13 cellular contexts compared by ENCODE assay signal in the genomic region with DNA sequence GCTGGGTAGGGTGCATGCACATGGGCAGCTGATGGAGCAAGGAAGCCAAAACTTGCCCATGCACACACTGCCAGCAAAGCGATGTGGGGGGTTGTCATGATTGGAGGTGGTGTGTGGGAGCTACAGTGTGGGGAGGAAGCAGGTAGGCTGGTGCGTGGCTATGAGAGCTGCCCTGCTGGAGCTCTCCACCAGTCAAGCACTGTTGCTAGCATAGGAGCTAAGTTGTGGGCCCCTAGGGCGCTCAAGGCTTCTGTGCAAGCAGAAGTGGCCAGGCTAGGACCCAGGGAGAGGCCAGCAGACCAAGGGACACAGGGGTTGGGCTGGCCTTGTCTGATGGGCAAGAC. TPM values are rescaled to one million over a fixed set of nuclear protein-coding genes. Genes with fewer than 3 reads are reported as not detected.
A peak's percentile ranks its signal among the peaks of the same experiment; 100 is the strongest.
DNase-seq lines count a peak whose midpoint lies in the region; ATAC-seq, FAIRE-seq and TF ChIP-seq lines count a peak whose summit lies in the region.
"Had no signal": no experiment of that assay in that cellular context is flagged by ENCODE, and none has a peak within 500 bp of the region (broad histone marks: within the 10 kb centered on the region; RNA-seq: fewer than 3 reads in every experiment).

No MANE protein-coding gene starts in this region.

- WGBS in HepG2 (ENCODE audit: low lambda C conversion rate), result 95% methylated on average over 3 of the region's 3 CpGs

- no peak for FAIRE-seq in HepG2 (lab: Jason Lieb, UNC)

- H3K4me2 ChIP-seq in DND-41 (ENCODE audit: insufficient read depth, low read length), result no peak overlapping the region
- peak overlapping the region; percentile 23; the same call in 1 of the 2 replicates for H3K4me2 ChIP-seq in HepG2 (ENCODE audit: low read depth, low read length)

- TF ChIP-seq POLR2A in HepG2 (IDR thresholded peaks at IDR 0.05; ENCODE audit: insufficient read depth in 1 of 2, low read depth in 2 of 2, low read length in 2 of 2), result no peak

- POLR2A ChIA-PET in RWPE1 (lab: Yijun Ruan, JAX; ENCODE audit: low non-redundant PET), result no interaction called here
- POLR2A ChIA-PET in HepG2 (lab: Yijun Ruan, JAX), result interaction anchor here (1.0 to 1.3 kb wide), 3 partner anchors 20 to 269 kb away, joined by 3 read pairs; no protein-coding TSS in a partner anchor

- ATAC-seq in DND-41 (ENCODE audit: insufficient read depth, low read depth) (peak; percentile 29; the same call in 1 of the 3 replicates), HepG2 (peak; percentile 52), SK-N-SH treated with all-trans-retinoic acid at 6 μM for 48 hours (no peak; the same call in 2 of the 3 replicates)
- ATAC-seq in stimulated activated naive CD8-positive, alpha-beta T cell treated with anti-CD3 and anti-CD28 coated beads, Interleukin-15, Interleukin-2, amounts not matched to agents 100 U/mL and 50 U/mL, for 24 hours, result peak; percentile 19

- no peak for DNase-seq in DND-41
- no peak for DNase-seq in RWPE1 (ENCODE audit: low spot score)
- DNase-seq in HepG2 (ENCODE audit: low spot score), result no peak
- DNase-seq in stimulated activated naive CD8-positive, alpha-beta T cell treated with anti-CD3 and anti-CD28 coated beads, Interleukin-15, Interleukin-2, amounts not matched to agents 100 U/mL and 50 U/mL, for 24 hours, result no peak
- DNase-seq in germinal center (ENCODE audit: low spot score), result no peak
- no peak for DNase-seq in NCI-H2171 treated with DMSO at 0.1 percent for 48 hours (lab: John Stamatoyannopoulos, UW)
- DNase-seq in mucosa of gallbladder (ENCODE audit: low spot score), result no peak
- DNase-seq: DMS153, NCI-H1105 treated with DMSO at 0.1 percent for 48 hours, NCI-H187, NCI-H446 had no signal

- in situ Hi-C loops in HepG2 (cut with HindIII; ENCODE audit: extremely low pct_ligation_motif_present, low pct_unique_long_range_greater_than_20kb), result no loop called here

- H4K20me1 ChIP-seq in DND-41 (ENCODE audit: insufficient read depth, low read length) (peaks cover 12% of the 10 kb centered on the region; the same call in 1 of the 2 replicates), HepG2 (ENCODE audit: insufficient read depth, low read length) (peaks cover 81% of the 10 kb centered on the region)

- H3K4me3 ChIP-seq in DND-41 (ENCODE audit: low read depth in 1 of 2, low read length in 2 of 2) (no peak overlapping the region), HepG2 (replicated peaks in 1 of 3; ENCODE audit: insufficient read depth in 1 of 3, low read depth in 2 of 3, low read length in 3 of 3) (no peak overlapping the region)
- H3K4me3 ChIP-seq: SJSA1 had no signal

- peaks cover 5% of the 10 kb centered on the region; the same call in 1 of the 2 replicates for H3K36me3 ChIP-seq in DND-41 (ENCODE audit: insufficient read depth, low read length)
- peaks cover 11 to 60% of the 10 kb centered on the region in 2 experiments for H3K36me3 ChIP-seq in HepG2 (replicated peaks in 1 of 2; ENCODE audit: control insufficient read depth in 1 of 2, insufficient read depth in 2 of 2, low read length in 2 of 2)

- peaks cover 66% of the 10 kb centered on the region for H3K79me2 ChIP-seq in DND-41 (ENCODE audit: insufficient read depth, low read length)
- peaks cover 96% of the 10 kb centered on the region for H3K79me2 ChIP-seq in HepG2 (ENCODE audit: insufficient read depth, low read length)

- no peak overlapping the region for H2AFZ ChIP-seq in DND-41 (ENCODE audit: low read depth, low read length)
- no peak overlapping the region for H2AFZ ChIP-seq in HepG2 (ENCODE audit: low read length)

- no peak overlapping the region for H3K9ac ChIP-seq in DND-41 (ENCODE audit: low read depth, low read length)
- H3K9ac ChIP-seq in HepG2 (ENCODE audit: insufficient read depth, low read depth, low read length), result no peak overlapping the region

- no peaks in the 10 kb centered on the region for H3K4me1 ChIP-seq in DND-41 (ENCODE audit: insufficient read depth, low read length)
- peaks cover 86% of the 10 kb centered on the region for H3K4me1 ChIP-seq in HepG2 (ENCODE audit: insufficient read depth, low read length)

- intact Hi-C loops in HepG2 (cut with micrococcal nuclease; ENCODE audit: unreplicated experiment), result no loop called here

- no peak for TF ChIP-seq RAD21 in HepG2 (CRISPR knock-in tag; IDR thresholded peaks at IDR 0.05)

- H3K27me3 ChIP-seq in DND-41 (ENCODE audit: insufficient read depth, low read length, poor library complexity), result no peaks in the 10 kb centered on the region
- no peaks in the 10 kb centered on the region for H3K27me3 ChIP-seq in HepG2 (ENCODE audit: control insufficient read depth in 1 of 2, insufficient read depth in 2 of 2, low read length in 2 of 2)

- no TSS peak for BruUV-seq in HepG2 (replicated peaks; lab: Mats Ljungman, UMichigan)

- TF ChIP-seq EP300 in HepG2 (IDR thresholded peaks at IDR 0.05; ENCODE audit: low read depth in 2 of 2, low read length in 2 of 2) (no peak), HepG2 (CRISPR knock-in tag; IDR thresholded peaks at IDR 0.05; ENCODE audit: borderline replicate concordance) (no peak)

- H3K27ac ChIP-seq in DND-41 (ENCODE audit: low read length) (no peak overlapping the region; the same call in 1 of the 2 replicates), RWPE1 (peak overlapping the region; percentile 25), HepG2 (ENCODE audit: extremely low read length, insufficient read depth, low read length) (no peak overlapping the region)
- H3K27ac ChIP-seq: SJSA1 had no signal

- no peak for TF ChIP-seq CTCF in DND-41 (IDR thresholded peaks at IDR 0.05; ENCODE audit: borderline replicate concordance, extremely low read depth, low read length, poor library complexity, severe bottlenecking)
- no peak for TF ChIP-seq CTCF in RWPE1 (conservative IDR thresholded peaks at IDR 0.05; ENCODE audit: low read depth)
- TF ChIP-seq CTCF in HepG2 (CRISPR knock-in tag; IDR thresholded peaks at IDR 0.05), result no peak

- CTCF ChIA-PET in RWPE1 (lab: Yijun Ruan, JAX) (no interaction called here), HepG2 (lab: Yijun Ruan, JAX; ENCODE audit: low intra/inter-chr PET ratio, low total read pairs) (interaction anchor here (2.3 kb wide), 1 partner anchor 269 kb away, joined by 8 read pairs; no protein-coding TSS in a partner anchor)

- H3K9me3 ChIP-seq in DND-41 (ENCODE audit: insufficient read depth, low read length, severe bottlenecking) (peaks cover 9% of the 10 kb centered on the region), HepG2 (ENCODE audit: low read length) (peaks cover 16% of the 10 kb centered on the region)

TF ChIP-seq in HepG2, 621 proteins besides CTCF, POLR2A, EP300 and RAD21 (continues in another document):
- TF ChIP-seq SP4 (CRISPR knock-in tag; IDR thresholded peaks at IDR 0.05), result no peak
- no peak for TF ChIP-seq ZNF33A (CRISPR knock-in tag; IDR thresholded peaks at IDR 0.05; ENCODE audit: borderline replicate concordance)
- TF ChIP-seq SP140L (CRISPR knock-in tag; IDR thresholded peaks at IDR 0.05; ENCODE audit: borderline replicate concordance), result no peak
- TF ChIP-seq ISL2 (CRISPR knock-in tag; IDR thresholded peaks at IDR 0.05), result no peak

TF ChIP-seq in SK-N-SH treated with all-trans-retinoic acid at 6 μM for 48 hours, 23 proteins besides CTCF, POLR2A, EP300 and RAD21:
- no peak for TF ChIP-seq ZNF565 (CRISPR knock-in tag; conservative IDR thresholded peaks at IDR 0.05; ENCODE audit: low read depth)
- TF ChIP-seq ARNTL (CRISPR knock-in tag; IDR thresholded peaks at IDR 0.05; ENCODE audit: borderline replicate concordance, low read depth), result no peak
- TF ChIP-seq, protein P1, sequence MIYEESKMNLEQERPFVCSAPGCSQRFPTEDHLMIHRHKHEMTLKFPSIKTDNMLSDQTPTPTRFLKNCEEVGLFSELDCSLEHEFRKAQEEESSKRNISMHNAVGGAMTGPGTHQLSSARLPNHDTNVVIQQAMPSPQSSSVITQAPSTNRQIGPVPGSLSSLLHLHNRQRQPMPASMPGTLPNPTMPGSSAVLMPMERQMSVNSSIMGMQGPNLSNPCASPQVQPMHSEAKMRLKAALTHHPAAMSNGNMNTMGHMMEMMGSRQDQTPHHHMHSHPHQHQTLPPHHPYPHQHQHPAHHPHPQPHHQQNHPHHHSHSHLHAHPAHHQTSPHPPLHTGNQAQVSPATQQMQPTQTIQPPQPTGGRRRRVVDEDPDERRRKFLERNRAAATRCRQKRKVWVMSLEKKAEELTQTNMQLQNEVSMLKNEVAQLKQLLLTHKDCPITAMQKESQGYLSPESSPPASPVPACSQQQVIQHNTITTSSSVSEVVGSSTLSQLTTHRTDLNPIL (CRISPR knock-in tag; IDR thresholded peaks at IDR 0.05; ENCODE audit: low read depth), result no peak

RNA-seq across cellular contexts. Expression of a gene that starts 20.2 kb away (rescaled TPM):
- total RNA-seq in HepG2 (2016; rRNA removed; fragmentation: Illumina TruSeq; extraction: Trizol) (93.5 and 122 TPM in 2 replicates), mucosa of gallbladder (101 TPM)
- 97.2 and 110 TPM in 2 replicates for total RNA-seq in HepG2 (2016; cell fraction: cytosol; rRNA removed; fragmentation: Illumina TruSeq; extraction: Trizol; ENCODE audit: low read depth)
- 95.7 and 116 TPM in 2 replicates for total RNA-seq in HepG2 (2016; cell fraction: insoluble cytoplasmic fraction; rRNA removed; fragmentation: Illumina TruSeq; extraction: Trizol)
- total RNA-seq in HepG2 (2016; cell fraction: membrane; rRNA removed; fragmentation: Illumina TruSeq; extraction: Trizol), result 85.7 and 89.7 TPM in 2 replicates
- total RNA-seq in HepG2 (2016; cell fraction: nucleus; rRNA removed; fragmentation: Illumina TruSeq; extraction: Trizol), result 203 and 204 TPM in 2 replicates
- 133 and 146 TPM in 2 replicates for polyA plus RNA-seq in HepG2 (2011; rRNA removed)
- polyA plus RNA-seq in HepG2 (2011; cell fraction: cytosol; rRNA removed), result 63.6 and 104 TPM in 2 replicates
- polyA plus RNA-seq in HepG2 (2011; cell fraction: nucleus; rRNA removed), result 143 and 176 TPM in 2 replicates
- 168 and 275 TPM in 2 replicates for polyA plus RNA-seq in HepG2 (2012)
- polyA plus RNA-seq in HepG2 (2016; cell fraction: cytosol; fragmentation: Illumina TruSeq; extraction: Trizol; ENCODE audit: low read depth), result 15.0 and 16.3 TPM in 2 replicates
- polyA plus RNA-seq in HepG2 (2016; cell fraction: insoluble cytoplasmic fraction; fragmentation: Illumina TruSeq; extraction: Trizol; ENCODE audit: low read depth), result 115 and 119 TPM in 2 replicates
- 32.6 and 37.1 TPM in 2 replicates for polyA plus RNA-seq in HepG2 (2016; cell fraction: membrane; fragmentation: Illumina TruSeq; extraction: Trizol; ENCODE audit: low read depth)
- polyA plus RNA-seq in HepG2 (2016; cell fraction: nucleus; fragmentation: Illumina TruSeq; extraction: Trizol; ENCODE audit: insufficient read depth, low read depth), result 123 and 129 TPM in 2 replicates
- 26.4 and 224 TPM in 2 replicates for polyA minus RNA-seq in HepG2 (2011; rRNA and poly(A)+ RNA removed; ENCODE audit: low replicate concordance)
- polyA minus RNA-seq in HepG2 (2011; cell fraction: cytosol; rRNA and poly(A)+ RNA removed), result 152 and 197 TPM in 2 replicates
- 1,403 and 1,733 TPM in 2 replicates for polyA minus RNA-seq in HepG2 (2011; cell fraction: nucleus; rRNA and poly(A)+ RNA removed)
